Comparison of ENCODE assay signal across 1 cellular context in genomic region chr1:26560403-26560780, GRCh38.
TF ChIP-seq lines count a peak whose summit lies in the region.

No MANE protein-coding gene starts in this region.

TF ChIP-seq in GM12878, 131 proteins besides CTCF, POLR2A, EP300 and RAD21:
- TF ChIP-seq CHD4 (IDR thresholded peaks at IDR 0.05) (no peak), BHLHE40 (IDR thresholded peaks at IDR 0.05; ENCODE audit: borderline replicate concordance in 1 of 2, low read depth in 2 of 2, low read length in 1 of 2) (no peak), GABPA (IDR thresholded peaks at IDR 0.05; ENCODE audit: low read depth) (no peak), FOS (IDR thresholded peaks at IDR 0.05; ENCODE audit: borderline replicate concordance, extremely low read depth, insufficient read length) (no peak), KLF5 (IDR thresholded peaks at IDR 0.05; ENCODE audit: partially characterized antibody) (no peak), ETV6 (conservative IDR thresholded peaks at IDR 0.05 in 1 of 2, IDR thresholded peaks at IDR 0.05 in 1 of 2; ENCODE audit: borderline replicate concordance in 1 of 2, low read depth in 1 of 2) (no peak), NKRF (conservative IDR thresholded peaks at IDR 0.05) (no peak), RB1 (IDR thresholded peaks at IDR 0.05; ENCODE audit: borderline replicate concordance) (no peak), SUZ12 (IDR thresholded peaks at IDR 0.05; ENCODE audit: unreplicated experiment) (no peak)
- TF ChIP-seq, protein P1, sequence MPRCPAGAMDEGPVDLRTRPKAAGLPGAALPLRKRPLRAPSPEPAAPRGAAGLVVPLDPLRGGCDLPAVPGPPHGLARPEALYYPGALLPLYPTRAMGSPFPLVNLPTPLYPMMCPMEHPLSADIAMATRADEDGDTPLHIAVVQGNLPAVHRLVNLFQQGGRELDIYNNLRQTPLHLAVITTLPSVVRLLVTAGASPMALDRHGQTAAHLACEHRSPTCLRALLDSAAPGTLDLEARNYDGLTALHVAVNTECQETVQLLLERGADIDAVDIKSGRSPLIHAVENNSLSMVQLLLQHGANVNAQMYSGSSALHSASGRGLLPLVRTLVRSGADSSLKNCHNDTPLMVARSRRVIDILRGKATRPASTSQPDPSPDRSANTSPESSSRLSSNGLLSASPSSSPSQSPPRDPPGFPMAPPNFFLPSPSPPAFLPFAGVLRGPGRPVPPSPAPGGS (IDR thresholded peaks at IDR 0.05; ENCODE audit: borderline replicate concordance, insufficient read depth, low read depth, low read length, poor library complexity, severe bottlenecking): no peak
- TF ChIP-seq, protein P2, sequence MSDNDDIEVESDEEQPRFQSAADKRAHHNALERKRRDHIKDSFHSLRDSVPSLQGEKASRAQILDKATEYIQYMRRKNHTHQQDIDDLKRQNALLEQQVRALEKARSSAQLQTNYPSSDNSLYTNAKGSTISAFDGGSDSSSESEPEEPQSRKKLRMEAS (IDR thresholded peaks at IDR 0.05; ENCODE audit: low read depth, low read length): no peak
- TF ChIP-seq, protein P3, sequence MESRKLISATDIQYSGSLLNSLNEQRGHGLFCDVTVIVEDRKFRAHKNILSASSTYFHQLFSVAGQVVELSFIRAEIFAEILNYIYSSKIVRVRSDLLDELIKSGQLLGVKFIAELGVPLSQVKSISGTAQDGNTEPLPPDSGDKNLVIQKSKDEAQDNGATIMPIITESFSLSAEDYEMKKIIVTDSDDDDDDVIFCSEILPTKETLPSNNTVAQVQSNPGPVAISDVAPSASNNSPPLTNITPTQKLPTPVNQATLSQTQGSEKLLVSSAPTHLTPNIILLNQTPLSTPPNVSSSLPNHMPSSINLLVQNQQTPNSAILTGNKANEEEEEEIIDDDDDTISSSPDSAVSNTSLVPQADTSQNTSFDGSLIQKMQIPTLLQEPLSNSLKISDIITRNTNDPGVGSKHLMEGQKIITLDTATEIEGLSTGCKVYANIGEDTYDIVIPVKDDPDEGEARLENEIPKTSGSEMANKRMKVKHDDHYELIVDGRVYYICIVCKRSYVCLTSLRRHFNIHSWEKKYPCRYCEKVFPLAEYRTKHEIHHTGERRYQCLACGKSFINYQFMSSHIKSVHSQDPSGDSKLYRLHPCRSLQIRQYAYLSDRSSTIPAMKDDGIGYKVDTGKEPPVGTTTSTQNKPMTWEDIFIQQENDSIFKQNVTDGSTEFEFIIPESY (IDR thresholded peaks at IDR 0.05): no peak
